ENCODE assay signal across 20 cellular contexts in genomic region chr5:2191972-2192371, GRCh38.
"Had no signal": no experiment of that assay in that cellular context is flagged by ENCODE, and none has a peak within 500 bp of the region (broad histone marks: within the 10 kb centered on the region; RNA-seq: fewer than 3 reads in every experiment).

No MANE protein-coding gene starts in this region.

- H3K9me3 Mint-ChIP-seq: immature natural killer cell had no signal

- DNase-seq: esophagus squamous epithelium; foreskin fibroblast; glutamatergic neuron; immature natural killer cell; left cardiac atrium; left ventricle myocardium superior; mesenchymal stem cell; naive B cell; right cardiac atrium; small intestine; stimulated activated CD4-positive, alpha-beta T cell treated with anti-CD3 and anti-CD28 coated beads, Interleukin-12 subunit alpha, Interleukin-12 subunit beta, amount 100 ng/mL, for 4 hours; substantia nigra; transverse colon had no signal

- H3K4me1 Mint-ChIP-seq: immature natural killer cell, naive B cell had no signal

- ATAC-seq: gastroesophageal sphincter, left cardiac atrium, left ventricle myocardium superior, right cardiac atrium had no signal

- H3K27ac ChIP-seq: esophagus squamous epithelium, gastroesophageal sphincter, neutrophil, stomach, thoracic aorta, transverse colon had no signal

- H3K4me3 Mint-ChIP-seq: dendritic cell treated with granulocyte-macrophage colony-stimulating factor and Interleukin-4, amounts not matched to agents 40 ng/mL and 50 ng/mL, for 4 days; immature natural killer cell; nephron had no signal

- H3K9me3 ChIP-seq: neutrophil, thoracic aorta, transverse colon had no signal

- H3K4me3 ChIP-seq: esophagus squamous epithelium, gastroesophageal sphincter, lung, stomach, thoracic aorta, transverse colon had no signal

- H3K27me3 Mint-ChIP-seq: dendritic cell treated with granulocyte-macrophage colony-stimulating factor and Interleukin-4, amounts not matched to agents 40 ng/mL and 50 ng/mL, for 4 days had no signal

- H3K36me3 Mint-ChIP-seq: immature natural killer cell had no signal

- H3K27ac Mint-ChIP-seq: dendritic cell treated with granulocyte-macrophage colony-stimulating factor and Interleukin-4, amounts not matched to agents 40 ng/mL and 50 ng/mL, for 4 days; immature natural killer cell; nephron had no signal

- H3K4me1 ChIP-seq: esophagus squamous epithelium, gastroesophageal sphincter, stomach, transverse colon had no signal

- H3K36me3 ChIP-seq: esophagus squamous epithelium, gastroesophageal sphincter, neutrophil, stomach, thoracic aorta, transverse colon had no signal

- H3K27me3 ChIP-seq: neutrophil had no signal
